Comparison of ENCODE assay signal across 13 cellular contexts in the genomic region with DNA sequence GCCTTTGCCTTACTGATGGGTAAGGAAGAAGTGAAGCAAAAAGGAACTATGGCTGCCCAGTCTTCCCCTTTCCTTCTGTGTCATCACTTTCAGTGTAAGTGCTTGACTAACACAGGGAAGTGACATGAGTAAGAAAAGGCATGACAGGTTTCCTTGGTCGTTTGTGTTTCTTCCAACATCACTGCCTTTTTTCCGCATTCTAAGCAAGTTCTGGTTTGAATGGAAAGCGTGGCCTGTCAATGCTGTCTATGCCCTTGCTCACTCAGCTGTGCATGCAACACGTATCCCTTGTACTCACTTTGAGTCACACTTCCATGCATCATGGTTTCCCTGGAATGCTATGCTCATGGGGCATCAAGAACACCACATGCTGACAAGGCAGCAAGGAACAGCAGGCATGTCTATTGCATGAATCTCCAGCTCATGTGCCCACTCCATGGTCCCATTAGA.
DNase-seq lines count a peak whose midpoint lies in the region; ATAC-seq and TF ChIP-seq lines count a peak whose summit lies in the region.
"Had no signal": no experiment of that assay in that cellular context is flagged by ENCODE, and none has a peak within 500 bp of the region (broad histone marks: within the 10 kb centered on the region; RNA-seq: fewer than 3 reads in every experiment).

No MANE protein-coding gene starts in this region.

- H3K27me3 Mint-ChIP-seq in activated naive CD8-positive, alpha-beta T cell treated with anti-CD3 and anti-CD28 coated beads for 36 hours, result no peaks in the 10 kb centered on the region

- ATAC-seq in PC-3, result no peak
- ATAC-seq: HCT116, K562 had no signal

- no peak overlapping the region for H3K4me3 Mint-ChIP-seq in activated naive CD8-positive, alpha-beta T cell treated with anti-CD3 and anti-CD28 coated beads for 36 hours

- intact Hi-C loops in PC-3 (cut with micrococcal nuclease), result no loop called here

- no peaks in the 10 kb centered on the region for H4K20me1 ChIP-seq in PC-3 (ENCODE audit: low read length)

- peaks cover 5% of the 10 kb centered on the region; the same call in 1 of the 2 replicates for H3K27me3 ChIP-seq in PC-3 (ENCODE audit: low read length)
- H3K27me3 ChIP-seq in MG63, result no peaks in the 10 kb centered on the region
- H3K27me3 ChIP-seq: Peyer's patch had no signal

- no peaks in the 10 kb centered on the region for H3K36me3 ChIP-seq in HEK293 (ENCODE audit: control insufficient read depth in 2 of 2, insufficient read depth in 1 of 2, low read length in 2 of 2)
- H3K36me3 ChIP-seq in PC-3 (ENCODE audit: low read depth, low read length), result no peaks in the 10 kb centered on the region
- H3K36me3 ChIP-seq in MG63, result no peaks in the 10 kb centered on the region
- H3K36me3 ChIP-seq: Peyer's patch had no signal

- CTCF ChIA-PET in HEK293 (lab: Yijun Ruan, JAX), result no interaction called here
- CTCF ChIA-PET in PC-3 (lab: Charles Lee), result no interaction called here

- no peak overlapping the region for H3K27ac Mint-ChIP-seq in activated naive CD8-positive, alpha-beta T cell treated with anti-CD3 and anti-CD28 coated beads for 36 hours

- TF ChIP-seq CTCF in HEK293 (tag by site-specific recombination; IDR thresholded peaks at IDR 0.05) (no peak), PC-3 (conservative IDR thresholded peaks at IDR 0.05; ENCODE audit: low read depth, low read length) (no peak)

- H3K36me3 Mint-ChIP-seq in activated naive CD8-positive, alpha-beta T cell treated with anti-CD3 and anti-CD28 coated beads for 36 hours, result no peaks in the 10 kb centered on the region

- no peak overlapping the region for H3K4me3 ChIP-seq in HEK293 (ENCODE audit: low read depth, low read length)
- H3K4me3 ChIP-seq in PC-3 (ENCODE audit: low read length), result no peak overlapping the region
- no peak overlapping the region for H3K4me3 ChIP-seq in MG63
- H3K4me3 ChIP-seq: K562, Peyer's patch had no signal

- H3K4me2 ChIP-seq in PC-3 (ENCODE audit: low read length), result no peak overlapping the region

- no peaks in the 10 kb centered on the region for H3K9me3 Mint-ChIP-seq in activated naive CD8-positive, alpha-beta T cell treated with anti-CD3 and anti-CD28 coated beads for 36 hours

- no TSS peak for BruUV-seq in PC-3 (replicated peaks; lab: Mats Ljungman, UMichigan)

- POLR2A ChIA-PET in HEK293 (lab: Yijun Ruan, JAX), result no interaction called here
- POLR2A ChIA-PET in PC-3 (lab: Charles Lee; ENCODE audit: unreplicated experiment), result no interaction called here

- H2AFZ ChIP-seq in PC-3 (ENCODE audit: low read length), result no peak overlapping the region

- no peaks in the 10 kb centered on the region for H3F3A ChIP-seq in PC-3 (ENCODE audit: low read length, unreplicated experiment)

- H3K9ac ChIP-seq in PC-3 (ENCODE audit: low read length), result no peak overlapping the region

- no peaks in the 10 kb centered on the region for H3K9me3 ChIP-seq in HEK293 (ENCODE audit: control insufficient read depth, insufficient read depth, low read depth, low read length)
- no peaks in the 10 kb centered on the region for H3K9me3 ChIP-seq in PC-3 (ENCODE audit: low read length)
- H3K9me3 ChIP-seq in MG63, result no peaks in the 10 kb centered on the region
- H3K9me3 ChIP-seq: Peyer's patch had no signal

- H3K79me2 ChIP-seq in PC-3 (ENCODE audit: low read length), result no peaks in the 10 kb centered on the region

- H3K9me2 ChIP-seq in PC-3 (replicated peaks; ENCODE audit: low read length), result no peaks in the 10 kb centered on the region

- H3K4me1 ChIP-seq in HEK293 (ENCODE audit: control insufficient read depth, insufficient read depth, low read length) (no peaks in the 10 kb centered on the region; the same call in 1 of the 2 replicates), PC-3 (ENCODE audit: insufficient read depth, low read length) (no peaks in the 10 kb centered on the region)
- H3K4me1 ChIP-seq: Peyer's patch had no signal

- H3K27ac ChIP-seq in HEK293 (ENCODE audit: extremely low read depth, low read depth, low read length) (no peak overlapping the region), PC-3 (ENCODE audit: low read length) (no peak overlapping the region)
- H3K27ac ChIP-seq: Peyer's patch had no signal

- DNase-seq in PC-3 (peak; percentile 2), glomerular visceral epithelial cell (ENCODE audit: extremely low spot score) (peak; percentile 85), pons (ENCODE audit: low spot score) (peak; percentile 91), MG63 (no peak), cerebellum (ENCODE audit: low spot score) (no peak)
- no peak for DNase-seq in activated naive CD8-positive, alpha-beta T cell treated with anti-CD3 and anti-CD28 coated beads for 36 hours
- DNase-seq in stimulated activated CD4-positive, alpha-beta T cell treated with anti-CD3 and anti-CD28 coated beads, Interleukin-4, amount 100 ng/mL, for 4 hours, result no peak
- DNase-seq: activated T-cell treated with anti-CD3 and anti-CD28 coated beads for 4 hours; stimulated activated CD4-positive, alpha-beta T cell treated with anti-CD3 and anti-CD28 coated beads, Interleukin-15, amount 100 ng/mL, for 24 hours had no signal

- H3K4me1 Mint-ChIP-seq in activated naive CD8-positive, alpha-beta T cell treated with anti-CD3 and anti-CD28 coated beads for 36 hours, result no peaks in the 10 kb centered on the region

TF ChIP-seq in HEK293, 187 proteins besides CTCF, POLR2A, EP300 and RAD21:
- TF ChIP-seq KLF9 (tag by site-specific recombination; IDR thresholded peaks at IDR 0.05; ENCODE audit: low read depth), result no peak
- TF ChIP-seq SCRT2 (tag by site-specific recombination; IDR thresholded peaks at IDR 0.05), result peak; percentile 73
- TF ChIP-seq SCRT1 (tag by site-specific recombination; IDR thresholded peaks at IDR 0.05; ENCODE audit: borderline replicate concordance), result peak; percentile 46; the same call in 1 of the 2 replicates

Comparison
In these comparisons a context has a peak if more than half of its experiments do, and no peak if none do; other contexts are left out.
1. DNase-seq: peak in PC-3 (single experiment), glomerular visceral epithelial cell (single experiment) and pons (single experiment); none in activated naive CD8-positive, alpha-beta T cell treated with anti-CD3 and anti-CD28 coated beads for 36 hours (single experiment), MG63 (single experiment), cerebellum (single experiment) and stimulated activated CD4-positive, alpha-beta T cell treated with anti-CD3 and anti-CD28 coated beads, Interleukin-4, amount 100 ng/mL, for 4 hours (0 of 2).